ENCODE assay signal across 5 cellular contexts in genomic region chr7:76492139-76492538, GRCh38. TPM values are rescaled to one million over a fixed set of nuclear protein-coding genes. Genes with fewer than 3 reads are reported as not detected.
"Had no signal": no experiment of that assay in that cellular context is flagged by ENCODE, and none has a peak within 500 bp of the region (broad histone marks: within the 10 kb centered on the region; RNA-seq: fewer than 3 reads in every experiment).

No MANE protein-coding gene starts in this region.

RNA-seq across cellular contexts. Expression of gene UPK3B, which starts 18.2 kb away (rescaled TPM):
- total RNA-seq: IMR-90, K562 had no signal
- polyA plus RNA-seq: K562 had no signal

RNA-seq across cellular contexts. Expression of gene SPDYE16, which starts 51.0 kb away (rescaled TPM):
- total RNA-seq: GM23338, H1, H9, IMR-90 had no signal
- polyA plus RNA-seq: H1, IMR-90 had no signal
